In the genomic region with DNA sequence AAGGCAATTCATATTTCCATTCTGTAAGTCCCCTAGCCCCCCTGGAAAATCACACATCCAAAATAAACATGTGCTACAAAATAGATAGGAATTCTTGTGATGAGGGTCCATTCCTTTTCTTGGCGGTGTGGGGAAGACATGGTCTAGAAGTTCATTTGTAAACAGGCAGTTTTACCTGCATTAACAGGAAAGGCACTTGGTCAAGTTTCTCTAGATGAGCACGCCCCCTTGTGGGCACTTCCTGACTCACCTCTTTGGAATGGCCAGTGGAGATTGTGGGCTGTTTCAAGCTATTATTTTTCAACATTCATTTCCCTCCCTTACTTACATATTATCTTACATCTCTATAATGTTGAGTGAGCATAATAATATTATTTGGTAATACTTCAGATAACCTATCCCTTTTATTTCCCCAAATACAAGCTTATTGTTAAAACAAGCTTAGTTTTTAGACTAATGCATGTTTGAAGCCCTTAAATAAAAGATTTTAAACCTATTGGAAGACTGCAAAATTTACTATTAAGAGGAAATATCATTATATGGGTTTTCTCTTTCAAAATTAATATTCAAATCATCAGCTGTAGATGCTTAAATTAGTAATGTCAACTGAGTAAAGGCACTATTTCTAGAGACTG, we compare ENCODE assay signal across 8 cellular contexts.
DNase-seq lines count a peak whose midpoint lies in the region; FAIRE-seq and TF ChIP-seq lines count a peak whose summit lies in the region.

No MANE protein-coding gene starts in this region.

- H3K4me3 ChIP-seq in H7 (ENCODE audit: insufficient read depth, low read depth, low read length) (no peak overlapping the region), astrocyte of the spinal cord (ENCODE audit: low read depth, low read length) (no peak overlapping the region)

- peak; percentile 82 for TF ChIP-seq CTCF in astrocyte of the spinal cord (IDR thresholded peaks at IDR 0.05; ENCODE audit: low read depth, low read length)

- in situ Hi-C loops in astrocyte of the spinal cord (cut with HindIII; ENCODE audit: low sequenced_read_pairs) = no loop called here

- FAIRE-seq in G401.6 (lab: Jason Lieb, UNC) = peak; percentile 93

- H3K36me3 ChIP-seq in H7 (replicated peaks; ENCODE audit: control insufficient read depth, insufficient read depth, low read length) = no peaks in the 10 kb centered on the region

- no peaks in the 10 kb centered on the region for H3K27me3 ChIP-seq in H7 (ENCODE audit: control insufficient read depth, insufficient read depth, low read length)

- DNase-seq in H7 = peak; percentile 16
- peak; percentile 43 for DNase-seq in NCI-H1092 treated with DMSO at 0.1 percent for 48 hours (lab: John Stamatoyannopoulos, UW)
- DNase-seq in T-helper 9 cell = peak; percentile 60
- peak; percentile 77 for DNase-seq in astrocyte of the spinal cord (ENCODE audit: low read depth, low spot score)
- peak; percentile 67 for DNase-seq in iPS-NIHi11 (ENCODE audit: low spot score)
- peak; percentile 20 to 45 for DNase-seq in stimulated activated CD4-positive, alpha-beta T cell treated with anti-CD3 and anti-CD28 coated beads, Interleukin-15, amount 100 ng/mL, for 1 hour (ENCODE audit: low read depth in 1 of 2, low spot score in 1 of 2)
- DNase-seq in cerebellar nuclear complex (lab: John Stamatoyannopoulos, UW) = no peak

Comparison
In these comparisons a context has a peak if more than half of its experiments do, and no peak if none do; other contexts are left out.
1. DNase-seq: peak in H7 (single experiment), NCI-H1092 treated with DMSO at 0.1 percent for 48 hours (single experiment), T-helper 9 cell (single experiment), astrocyte of the spinal cord (single experiment), iPS-NIHi11 (single experiment) and stimulated activated CD4-positive, alpha-beta T cell treated with anti-CD3 and anti-CD28 coated beads, Interleukin-15, amount 100 ng/mL, for 1 hour (2 of 2); none in cerebellar nuclear complex (0 of 2).